ENCODE assay signal across 3 cellular contexts in genomic region chr2:86140969-86141392, GRCh38.
TF ChIP-seq lines count a peak whose summit lies in the region.

No MANE protein-coding gene starts in this region.

TF ChIP-seq in SK-N-SH, 30 proteins besides CTCF, POLR2A, EP300 and RAD21:
- peak; percentile 29 for TF ChIP-seq POLR2AphosphoS5 (IDR thresholded peaks at IDR 0.05; ENCODE audit: low read depth, low read length)
- TF ChIP-seq SIN3A (IDR thresholded peaks at IDR 0.05; ENCODE audit: borderline replicate concordance, low read depth, low read length) = no peak

TF ChIP-seq in SK-N-SH treated with all-trans-retinoic acid at 6 μM for 48 hours, 23 proteins besides CTCF, POLR2A, EP300 and RAD21:
- TF ChIP-seq ZFP30 (CRISPR knock-in tag; IDR thresholded peaks at IDR 0.05) = no peak
- TF ChIP-seq CSRNP3 (CRISPR knock-in tag; IDR thresholded peaks at IDR 0.05) = no peak
- no peak for TF ChIP-seq ZFP3 (CRISPR knock-in tag; IDR thresholded peaks at IDR 0.05)
- TF ChIP-seq ARNTL (CRISPR knock-in tag; IDR thresholded peaks at IDR 0.05; ENCODE audit: borderline replicate concordance, low read depth) = no peak
- no peak for TF ChIP-seq ESRRG (CRISPR knock-in tag; IDR thresholded peaks at IDR 0.05)
- TF ChIP-seq TOX (CRISPR knock-in tag; IDR thresholded peaks at IDR 0.05; ENCODE audit: borderline replicate concordance) = no peak
- no peak for TF ChIP-seq PPARA (CRISPR knock-in tag; IDR thresholded peaks at IDR 0.05; ENCODE audit: borderline replicate concordance)
- no peak for TF ChIP-seq CSDC2 (CRISPR knock-in tag; IDR thresholded peaks at IDR 0.05)
- no peak for TF ChIP-seq RARB (CRISPR knock-in tag; IDR thresholded peaks at IDR 0.05)
- no peak for TF ChIP-seq TCF4 (CRISPR knock-in tag; IDR thresholded peaks at IDR 0.05; ENCODE audit: borderline replicate concordance)
- no peak for TF ChIP-seq TSHZ2 (CRISPR knock-in tag; IDR thresholded peaks at IDR 0.05)
- no peak for TF ChIP-seq GLIS3 (CRISPR knock-in tag; IDR thresholded peaks at IDR 0.05)
- no peak for TF ChIP-seq ZNF70 (CRISPR knock-in tag; IDR thresholded peaks at IDR 0.05)
- no peak for TF ChIP-seq ZNF565 (CRISPR knock-in tag; conservative IDR thresholded peaks at IDR 0.05; ENCODE audit: low read depth)
- no peak for TF ChIP-seq CREB5 (CRISPR knock-in tag; IDR thresholded peaks at IDR 0.05; ENCODE audit: low read depth)
- TF ChIP-seq PATZ1 (CRISPR knock-in tag; IDR thresholded peaks at IDR 0.05; ENCODE audit: borderline replicate concordance) = no peak

TF ChIP-seq in K562, 482 proteins besides CTCF, POLR2A, EP300 and RAD21:
- TF ChIP-seq LARP7 (IDR thresholded peaks at IDR 0.05) = no peak
- TF ChIP-seq NFE2 (IDR thresholded peaks at IDR 0.05; ENCODE audit: low read depth) = no peak
- no peak for TF ChIP-seq ZBTB12 (CRISPR knock-in tag; IDR thresholded peaks at IDR 0.05)
- no peak for TF ChIP-seq ZNF518B (CRISPR knock-in tag; IDR thresholded peaks at IDR 0.05)
- no peak for TF ChIP-seq MEF2A (IDR thresholded peaks at IDR 0.05; ENCODE audit: control insufficient read depth, low read depth, low read length)
- no peak for TF ChIP-seq SMAD2 (IDR thresholded peaks at IDR 0.05; ENCODE audit: low read depth, low read length)
- no peak for TF ChIP-seq ZNF165 (CRISPR knock-in tag; IDR thresholded peaks at IDR 0.05; ENCODE audit: borderline replicate concordance)
- TF ChIP-seq E2F1 (CRISPR knock-in tag; IDR thresholded peaks at IDR 0.05) = no peak
- no peak for TF ChIP-seq ZBTB43 (CRISPR knock-in tag; IDR thresholded peaks at IDR 0.05)
- no peak for TF ChIP-seq WHSC1 (IDR thresholded peaks at IDR 0.05; ENCODE audit: low read length)
- no peak for TF ChIP-seq CGGBP1 (CRISPR knock-in tag; IDR thresholded peaks at IDR 0.05)
- TF ChIP-seq ZNF277 (CRISPR knock-in tag; IDR thresholded peaks at IDR 0.05; ENCODE audit: borderline replicate concordance) = no peak
- no peak for TF ChIP-seq JUN (IDR thresholded peaks at IDR 0.05; ENCODE audit: borderline replicate concordance, low read depth, low read length)
- TF ChIP-seq JUN (CRISPR knock-in tag; IDR thresholded peaks at IDR 0.05; ENCODE audit: borderline replicate concordance) = no peak
- TF ChIP-seq NFIX (CRISPR knock-in tag; IDR thresholded peaks at IDR 0.05; ENCODE audit: low read depth) = no peak
- TF ChIP-seq NUFIP1 (IDR thresholded peaks at IDR 0.05; ENCODE audit: partially characterized antibody) = no peak
- no peak for TF ChIP-seq TAF15 (IDR thresholded peaks at IDR 0.05; ENCODE audit: low read depth, low read length)
- TF ChIP-seq SRSF3 (IDR thresholded peaks at IDR 0.05; ENCODE audit: insufficient read depth, low read length) = no peak
- peak; percentile 36 for TF ChIP-seq POLR2AphosphoS5 (IDR thresholded peaks at IDR 0.05; ENCODE audit: control insufficient read depth, insufficient read depth, low read depth, low read length)
- TF ChIP-seq DLX4 (CRISPR knock-in tag; IDR thresholded peaks at IDR 0.05) = no peak
- TF ChIP-seq ZNF395 (CRISPR knock-in tag; IDR thresholded peaks at IDR 0.05) = no peak
- TF ChIP-seq ZNF224 (CRISPR knock-in tag; IDR thresholded peaks at IDR 0.05) = no peak
- no peak for TF ChIP-seq ZNF76 (CRISPR knock-in tag; IDR thresholded peaks at IDR 0.05; ENCODE audit: borderline replicate concordance)
- peak; percentile 36 for TF ChIP-seq POLR2B (IDR thresholded peaks at IDR 0.05; ENCODE audit: low read depth, partially characterized antibody)
- no peak for TF ChIP-seq TGIF2 (CRISPR knock-in tag; IDR thresholded peaks at IDR 0.05)
- TF ChIP-seq MAZ (CRISPR knock-in tag; conservative IDR thresholded peaks at IDR 0.05 in 1 of 2, IDR thresholded peaks at IDR 0.05 in 1 of 2) = no peak
- TF ChIP-seq DNMT1 (IDR thresholded peaks at IDR 0.05) = no peak
- no peak for TF ChIP-seq CXXC5 (CRISPR knock-in tag; IDR thresholded peaks at IDR 0.05)
- peak; percentile 66; the same call in 1 of the 2 replicates for TF ChIP-seq POLR2AphosphoS2 (IDR thresholded peaks at IDR 0.05; ENCODE audit: low read length)
- no peak for TF ChIP-seq THRB (CRISPR knock-in tag; conservative IDR thresholded peaks at IDR 0.05)
- no peak for TF ChIP-seq ZNF445 (CRISPR knock-in tag; IDR thresholded peaks at IDR 0.05; ENCODE audit: low read depth)
- TF ChIP-seq MYNN (IDR thresholded peaks at IDR 0.05) = peak; percentile 29; the same call in 1 of the 2 replicates
- TF ChIP-seq MYNN (CRISPR knock-in tag; IDR thresholded peaks at IDR 0.05) = no peak
- TF ChIP-seq ZNF384 (IDR thresholded peaks at IDR 0.05; ENCODE audit: low read depth, low read length) = no peak
- TF ChIP-seq ZFP30 (CRISPR knock-in tag; IDR thresholded peaks at IDR 0.05; ENCODE audit: borderline replicate concordance) = no peak
- TF ChIP-seq MEIS2 (IDR thresholded peaks at IDR 0.05; ENCODE audit: partially characterized antibody) = no peak
- no peak for TF ChIP-seq ZNF239 (CRISPR knock-in tag; IDR thresholded peaks at IDR 0.05)
- TF ChIP-seq RAD51 (IDR thresholded peaks at IDR 0.05; ENCODE audit: borderline replicate concordance, low read depth) = no peak
- TF ChIP-seq BRD4 (IDR thresholded peaks at IDR 0.05) = no peak
- TF ChIP-seq SUPT5H (IDR thresholded peaks at IDR 0.05) = peak; percentile 39; the same call in 1 of the 2 replicates
TF ChIP-seq in K562: peak in this region for 5.
